In the genomic region with DNA sequence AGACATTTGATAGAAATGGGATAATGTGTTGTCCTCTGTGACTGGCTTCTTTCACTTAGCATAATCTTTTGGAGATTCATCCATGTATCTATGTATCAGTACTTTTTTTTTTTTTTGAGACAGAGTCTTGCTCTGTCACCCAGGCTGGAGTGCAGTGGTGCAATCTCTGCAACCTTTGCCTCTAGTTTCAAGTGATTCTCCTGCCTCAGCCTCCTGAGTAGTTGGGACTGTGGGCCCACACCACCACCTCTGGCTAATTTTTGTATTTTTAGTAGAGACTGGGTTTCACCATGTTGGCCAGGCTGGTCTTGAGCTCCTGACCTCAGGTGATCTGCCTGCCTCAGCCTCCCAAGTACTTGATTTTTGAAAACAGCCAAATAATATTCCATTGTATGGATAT, we compare ENCODE assay signal across 10 cellular contexts. TPM values are rescaled to one million over a fixed set of nuclear protein-coding genes. Genes with fewer than 3 reads are reported as not detected.
A peak's percentile ranks its signal among the peaks of the same experiment; 100 is the strongest.
DNase-seq lines count a peak whose midpoint lies in the region; ATAC-seq, FAIRE-seq and TF ChIP-seq lines count a peak whose summit lies in the region.
"Not testable (repeated sequence)": the region's sequence is repeated elsewhere in the genome, so short reads cannot be mapped to it uniquely, and the experiment has no call there.
"Had no signal": no experiment of that assay in that cellular context is flagged by ENCODE, and none has a peak within 500 bp of the region (broad histone marks: within the 10 kb centered on the region; RNA-seq: fewer than 3 reads in every experiment).

No MANE protein-coding gene starts in this region.

- H3K9me3 Mint-ChIP-seq in MCF 10A (ENCODE audit: unreplicated experiment): not testable (repeated sequence)

- RAD21 ChIA-PET in HCT116 (lab: Charles Lee; ENCODE audit: low non-redundant PET in 1 of 2, low total read pairs in 2 of 2, uncharacterized antibody in 2 of 2, unreplicated experiment in 2 of 2): not testable (repeated sequence)

- peak overlapping the region; percentile 8; the same call in 1 of the 2 replicates for H3K27ac ChIP-seq in HCT116 (ENCODE audit: low read depth, low read length)
- H3K27ac ChIP-seq in RWPE1: peak overlapping the region; percentile 17; the same call in 1 of the 2 replicates
- not testable (repeated sequence) for H3K27ac ChIP-seq in keratinocyte (ENCODE audit: control insufficient read depth, insufficient read depth, low read length); right lobe of liver; small intestine (ENCODE audit: low read depth in 1 of 2, low read length in 1 of 2)

- H3K9ac ChIP-seq in HCT116 (ENCODE audit: low read length): peak overlapping the region; percentile 5; the same call in 1 of the 2 replicates
- not testable (repeated sequence) for H3K9ac ChIP-seq in keratinocyte (ENCODE audit: control insufficient read depth, extremely low read depth, insufficient read depth, low read length)

- dilution Hi-C loops in keratinocyte (cut with MboI; ENCODE audit: extremely low pct_ligation_motif_present, low sequenced_read_pairs): not testable (repeated sequence)

- H3K9me1 ChIP-seq in keratinocyte (ENCODE audit: control insufficient read depth, extremely low read depth, insufficient read depth, low read length): not testable (repeated sequence)

- intact Hi-C loops in HCT116 (cut with micrococcal nuclease); MCF 10A (cut with micrococcal nuclease); right lobe of liver (cut with DNase I): not testable (repeated sequence)

- not testable (repeated sequence) for H3K9me3 ChIP-seq in HCT116 (ENCODE audit: control insufficient read depth in 1 of 2, insufficient read depth in 1 of 2, low read depth in 1 of 2, low read length in 2 of 2); keratinocyte (ENCODE audit: control insufficient read depth, low read depth, low read length); right lobe of liver; small intestine (ENCODE audit: control insufficient read depth, low read depth)

- H3K36me3 ChIP-seq in HCT116 (ENCODE audit: control insufficient read depth in 1 of 2, insufficient read depth in 2 of 2, low read length in 2 of 2); keratinocyte (ENCODE audit: control insufficient read depth in 2 of 2, extremely low read depth in 1 of 2, insufficient read depth in 2 of 2, low read length in 2 of 2); right lobe of liver; small intestine (ENCODE audit: control insufficient read depth in 2 of 2, insufficient read depth in 2 of 2, low read length in 2 of 2): not testable (repeated sequence)

- FAIRE-seq in keratinocyte (lab: Jason Lieb, UNC); small intestine (lab: Jason Lieb, UNC): not testable (repeated sequence)

- not testable (repeated sequence) for BruUV-seq in HCT116 (replicated peaks; lab: Mats Ljungman, UMichigan); MCF 10A (replicated peaks; lab: Mats Ljungman, UMichigan)

- H3K79me2 ChIP-seq in HCT116 (ENCODE audit: insufficient read depth, low read length) (peaks cover 100% of the 10 kb centered on the region), keratinocyte (ENCODE audit: control insufficient read depth, insufficient read depth, low read length) (peaks cover 96% of the 10 kb centered on the region)

- H3K4me1 Mint-ChIP-seq in MCF 10A (ENCODE audit: insufficient read depth, unreplicated experiment): peaks cover 28% of the 10 kb centered on the region

- not testable (repeated sequence) for H3K9me2 ChIP-seq in HCT116 (ENCODE audit: insufficient read depth)

- not testable (repeated sequence) for TF ChIP-seq CTCF in HCT116 (IDR thresholded peaks at IDR 0.05 in 2 of 3, conservative IDR thresholded peaks at IDR 0.05 in 1 of 3; ENCODE audit: borderline replicate concordance in 1 of 3, insufficient read depth in 1 of 3, low read depth in 2 of 3, low read length in 2 of 3); RWPE1 (conservative IDR thresholded peaks at IDR 0.05; ENCODE audit: low read depth); MCF 10A (IDR thresholded peaks at IDR 0.05; ENCODE audit: unreplicated experiment); keratinocyte (optimal IDR thresholded peaks at IDR 0.05 in 1 of 3, IDR thresholded peaks at IDR 0.05 in 1 of 3, conservative IDR thresholded peaks at IDR 0.05 in 1 of 3; ENCODE audit: extremely low read depth in 1 of 3, insufficient read depth in 2 of 3, low read length in 3 of 3); right lobe of liver (IDR thresholded peaks at IDR 0.05)

- peak overlapping the region; percentile 14 for H3K27ac Mint-ChIP-seq in MCF 10A (ENCODE audit: low read depth, unreplicated experiment)

- not testable (repeated sequence) for TF ChIP-seq POLR2A in HCT116 (IDR thresholded peaks at IDR 0.05; ENCODE audit: borderline replicate concordance, extremely low read depth, insufficient read depth, insufficient read length); right lobe of liver (IDR thresholded peaks at IDR 0.05)

- ATAC-seq in HCT116: not testable (repeated sequence)
- peak; percentile 27 to 59 (median 40) for ATAC-seq in right lobe of liver

- not testable (repeated sequence) for H2AFZ ChIP-seq in HCT116 (ENCODE audit: low read depth, low read length, poor library complexity, severe bottlenecking); keratinocyte (ENCODE audit: control insufficient read depth, low read length)

- POLR2A ChIA-PET in HCT116 (lab: Charles Lee): interaction anchor here (4.3 kb wide), 1 partner anchor 9 kb away, joined by 14 read pairs; no protein-coding TSS in a partner anchor
- POLR2A ChIA-PET in RWPE1 (lab: Yijun Ruan, JAX; ENCODE audit: low non-redundant PET): not testable (repeated sequence)
- POLR2A ChIA-PET in MCF 10A (lab: Yijun Ruan, JAX): interaction anchor here (1.1 to 1.4 kb wide), 2 partner anchors 36 to 52 kb away, joined by 4 read pairs; no protein-coding TSS in a partner anchor

- not testable (repeated sequence) for H3K27me3 Mint-ChIP-seq in MCF 10A (ENCODE audit: insufficient read depth, unreplicated experiment)

- peaks cover 11% of the 10 kb centered on the region; the same call in 1 of the 2 replicates for H4K20me1 ChIP-seq in HCT116 (ENCODE audit: insufficient read depth)
- peaks cover 15% of the 10 kb centered on the region for H4K20me1 ChIP-seq in keratinocyte (ENCODE audit: control insufficient read depth, extremely low read depth, insufficient read depth, low read length)

- H3K27me3 ChIP-seq in HCT116 (ENCODE audit: insufficient read depth, low read length); keratinocyte (ENCODE audit: control insufficient read depth, extremely low read depth, insufficient read depth, low read length); right lobe of liver; small intestine (ENCODE audit: control insufficient read depth in 2 of 2, insufficient read depth in 2 of 2, low read length in 2 of 2): not testable (repeated sequence)

- H3K4me1 ChIP-seq in HCT116 (ENCODE audit: control insufficient read depth in 1 of 2, insufficient read depth in 2 of 2, low read length in 2 of 2): peaks cover 80 to 97% of the 10 kb centered on the region in 2 experiments
- peaks cover 23% of the 10 kb centered on the region for H3K4me1 ChIP-seq in keratinocyte (ENCODE audit: control insufficient read depth, extremely low read depth, insufficient read depth, low read length)
- H3K4me1 ChIP-seq in right lobe of liver: peaks cover 0 to 18% (median 1%) of the 10 kb centered on the region in 4 donors
- not testable (repeated sequence) for H3K4me1 ChIP-seq in small intestine (ENCODE audit: control insufficient read depth in 2 of 2, insufficient read depth in 1 of 2, low read depth in 1 of 2, low read length in 1 of 2)

- H3K4me2 ChIP-seq in HCT116 (ENCODE audit: low read length) (peak overlapping the region; percentile 42), keratinocyte (ENCODE audit: control insufficient read depth, extremely low read depth, insufficient read depth, low read depth, low read length) (peak overlapping the region; percentile 58)

- CTCF ChIA-PET in HCT116 (lab: Charles Lee): interaction anchor here (1.4 kb wide), 1 partner anchor 254 kb away, joined by 3 read pairs; no protein-coding TSS in a partner anchor
- CTCF ChIA-PET in RWPE1 (lab: Yijun Ruan, JAX): interaction anchor here (0.7 to 0.8 kb wide), 3 partner anchors 82 to 1231 kb away, joined by 3 to 11 read pairs (median 5); no protein-coding TSS in a partner anchor
- CTCF ChIA-PET in MCF 10A (lab: Yijun Ruan, JAX): interaction anchor here (0.6 kb wide), 1 partner anchor 24 kb away, joined by 3 read pairs; no protein-coding TSS in a partner anchor

- H3K4me3 Mint-ChIP-seq in MCF 10A (ENCODE audit: unreplicated experiment): not testable (repeated sequence)

- peaks cover 27% of the 10 kb centered on the region for H3K36me3 Mint-ChIP-seq in MCF 10A (ENCODE audit: insufficient read depth, unreplicated experiment)

- not testable (repeated sequence) for H3K4me3 ChIP-seq in HCT116 (replicated peaks in 1 of 2; ENCODE audit: low read depth in 1 of 2, low read length in 2 of 2); keratinocyte (ENCODE audit: control insufficient read depth in 2 of 3, extremely low read depth in 1 of 3, insufficient read depth in 2 of 3, low read depth in 1 of 3, low read length in 3 of 3); right lobe of liver; small intestine (ENCODE audit: low read depth in 1 of 2, low read length in 2 of 2)

- DNase-seq in HCT116 (ENCODE audit: low read depth, low spot score); RWPE1 (ENCODE audit: low spot score); MCF 10A (ENCODE audit: unreplicated experiment); keratinocyte (ENCODE audit: low read depth, low spot score); right lobe of liver: not testable (repeated sequence)
- peak; percentile 28 for DNase-seq in small intestine

- TF ChIP-seq RAD21 in HCT116 (IDR thresholded peaks at IDR 0.05; ENCODE audit: low read depth): not testable (repeated sequence)

RNA-seq across cellular contexts. Expression of a gene that starts 7.6 kb away (rescaled TPM):
- total RNA-seq in HCT116 (2021; ENCODE audit: unreplicated experiment) (119 TPM), MCF 10A (2022) (30.7 and 34.9 TPM in 2 replicates), right lobe of liver (10 to 100 TPM in 4 of 6 experiments, 1 to 10 TPM in 2; 2.6 to 17.0 (median 11.6) TPM)
- polyA plus RNA-seq in HCT116 (2012): 125 and 128 TPM in 2 replicates
- polyA plus RNA-seq in keratinocyte (131 to 197 TPM (median 182 TPM) in 3 replicates), small intestine (10 to 100 TPM; 33.0 to 38.0 (median 35.7) TPM)
- 54.0 TPM for polyA plus RNA-seq in keratinocyte (2011; ENCODE audit: low read depth)
- polyA plus RNA-seq in keratinocyte (2011; cell fraction: cytosol; rRNA removed): 32.6 and 69.3 TPM in 2 replicates
- polyA plus RNA-seq in keratinocyte (2011; cell fraction: nucleus; rRNA removed): 196 and 224 TPM in 2 replicates
- 66.0 and 89.2 TPM in 2 replicates for polyA plus RNA-seq in keratinocyte (2012; ENCODE audit: low replicate concordance)
- polyA minus RNA-seq in keratinocyte: 109 to 247 TPM (median 242 TPM) in 3 replicates
- 53.7 TPM for polyA minus RNA-seq in keratinocyte (2011; cell fraction: cytosol; rRNA and poly(A)+ RNA removed)
- 156 and 362 TPM in 2 replicates for polyA minus RNA-seq in keratinocyte (2011; cell fraction: nucleus; rRNA and poly(A)+ RNA removed)

RNA-seq across cellular contexts. Expression of a gene that starts 23.4 kb away (rescaled TPM):
- total RNA-seq in HCT116 (2021; ENCODE audit: unreplicated experiment) (not detected), MCF 10A (2022) (not detected in 2 replicates), right lobe of liver (under 1 TPM in 1 of 6 experiments, not detected in 5; 0.43 TPM)
- polyA plus RNA-seq in HCT116 (2012): not detected in 2 replicates
- polyA plus RNA-seq in keratinocyte (not detected in 3 replicates), small intestine (under 1 TPM in 2 of 3 donors, not detected in 1; 0.03 to 0.54 TPM)
- polyA plus RNA-seq in keratinocyte (2011; ENCODE audit: low read depth): not detected
- not detected in 2 replicates for polyA plus RNA-seq in keratinocyte (2011; cell fraction: cytosol; rRNA removed)
- not detected in 2 replicates for polyA plus RNA-seq in keratinocyte (2011; cell fraction: nucleus; rRNA removed)
- not detected in 2 replicates for polyA plus RNA-seq in keratinocyte (2012; ENCODE audit: low replicate concordance)
- polyA minus RNA-seq in keratinocyte: not detected in 3 replicates
- polyA minus RNA-seq in keratinocyte (2011; cell fraction: cytosol; rRNA and poly(A)+ RNA removed): not detected
- not detected in 2 replicates for polyA minus RNA-seq in keratinocyte (2011; cell fraction: nucleus; rRNA and poly(A)+ RNA removed)
- total RNA-seq: H9, HT-29 had no signal
- polyA plus RNA-seq: CD8-positive, alpha-beta memory T cell; H1 had no signal
